Comparison of ENCODE assay signal across 10 cellular contexts in the genomic region with DNA sequence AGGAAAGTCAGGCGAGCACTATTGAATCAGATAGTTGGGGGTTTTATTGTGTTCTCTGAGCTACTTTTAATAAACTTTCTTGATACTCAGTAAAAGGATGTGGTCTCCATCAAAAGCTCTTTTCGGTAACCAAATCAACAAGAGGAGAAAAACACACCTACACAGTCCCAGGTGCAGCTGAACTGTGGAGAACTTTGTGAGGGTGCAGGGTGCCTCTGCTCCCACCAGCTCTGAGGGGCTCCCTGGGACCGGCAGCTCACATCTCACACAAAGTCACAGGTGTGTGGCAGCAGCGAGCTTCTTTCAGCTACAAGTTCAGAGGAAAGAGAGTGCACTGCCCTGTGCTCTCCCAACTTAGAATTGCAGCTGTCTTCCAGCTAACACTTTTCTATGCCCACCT.
DNase-seq lines count a peak whose midpoint lies in the region; ATAC-seq and TF ChIP-seq lines count a peak whose summit lies in the region.
"Had no signal": no experiment of that assay in that cellular context is flagged by ENCODE, and none has a peak within 500 bp of the region (broad histone marks: within the 10 kb centered on the region; RNA-seq: fewer than 3 reads in every experiment).

No MANE protein-coding gene starts in this region.

- no peaks in the 10 kb centered on the region for H3K79me2 ChIP-seq in Loucy (ENCODE audit: insufficient read depth, low read length)
- no peaks in the 10 kb centered on the region for H3K79me2 ChIP-seq in osteoblast (ENCODE audit: insufficient read depth, low read length)

- peak overlapping the region; percentile 5 to 44 (median 21) for H3K27ac Mint-ChIP-seq in CD4-positive, CD25-positive, alpha-beta regulatory T cell
- H3K27ac Mint-ChIP-seq in CD14-positive monocyte = no peak overlapping the region
- H3K27ac Mint-ChIP-seq: natural killer cell had no signal

- H3K27me3 Mint-ChIP-seq in CD4-positive, CD25-positive, alpha-beta regulatory T cell = no peaks in the 10 kb centered on the region
- H3K27me3 Mint-ChIP-seq in activated T-cell treated with anti-CD3 and anti-CD28 coated beads, Interleukin-2, amount 50 U/mL, for 4 hours (ENCODE audit: low read depth) = no peaks in the 10 kb centered on the region
- peaks cover 0 to 3% (median 1%) of the 10 kb centered on the region in 3 donors for H3K27me3 Mint-ChIP-seq in CD14-positive monocyte (ENCODE audit: low read depth in 3 of 3)

- ATAC-seq in CD4-positive, CD25-positive, alpha-beta regulatory T cell (ENCODE audit: low read depth in 2 of 2) = peak; percentile 42 to 47
- peak; percentile 93 to 95 for ATAC-seq in activated T-cell treated with anti-CD3 and anti-CD28 coated beads, Interleukin-2, amount 50 U/mL, for 4 hours
- ATAC-seq: gastroesophageal sphincter had no signal

- intact Hi-C loops in breast epithelium (cut with DNase I; ENCODE audit: low total_unique reads) = no loop called here
- intact Hi-C loops in CD14-positive monocyte (cut with micrococcal nuclease) = no loop called here

- H3K9ac ChIP-seq in Loucy (ENCODE audit: low read depth, low read length, poor library complexity, severe bottlenecking) = no peak overlapping the region

- peak in 2 of 3 donors; percentile 17 to 28 for DNase-seq in CD4-positive, CD25-positive, alpha-beta regulatory T cell
- DNase-seq in activated T-cell treated with anti-CD3 and anti-CD28 coated beads, Interleukin-2, amount 50 U/mL, for 4 hours = peak; percentile 32
- DNase-seq in stimulated activated CD4-positive, alpha-beta T cell treated with anti-CD3 and anti-CD28 coated beads, Interleukin-12 subunit alpha, Interleukin-12 subunit beta, amount 100 ng/mL, for 4 hours = peak; percentile 45
- no peak for DNase-seq in breast epithelium (ENCODE audit: low spot score in 2 of 2)
- no peak for DNase-seq in osteoblast (ENCODE audit: insufficient read length, low spot score, missing footprints)
- no peak for DNase-seq in CD14-positive monocyte (ENCODE audit: low spot score)
- DNase-seq in LoVo (ENCODE audit: low spot score) = no peak
- DNase-seq: natural killer cell had no signal

- no peaks in the 10 kb centered on the region for H3K36me3 Mint-ChIP-seq in CD4-positive, CD25-positive, alpha-beta regulatory T cell
- H3K36me3 Mint-ChIP-seq in activated T-cell treated with anti-CD3 and anti-CD28 coated beads, Interleukin-2, amount 50 U/mL, for 4 hours (ENCODE audit: insufficient read depth) = peaks cover 2% of the 10 kb centered on the region
- no peaks in the 10 kb centered on the region for H3K36me3 Mint-ChIP-seq in CD14-positive monocyte
- H3K36me3 Mint-ChIP-seq: natural killer cell had no signal

- no peak for TF ChIP-seq POLR2A in breast epithelium (IDR thresholded peaks at IDR 0.05)

- TF ChIP-seq CTCF in Loucy (conservative IDR thresholded peaks at IDR 0.05; ENCODE audit: low read length) (peak; percentile 27; the same call in 1 of the 2 replicates), breast epithelium (IDR thresholded peaks at IDR 0.05) (no peak), osteoblast (IDR thresholded peaks at IDR 0.05; ENCODE audit: extremely low read depth, low read depth, low read length) (no peak), CD14-positive monocyte (IDR thresholded peaks at IDR 0.05) (no peak)

- no peaks in the 10 kb centered on the region for H3K4me1 ChIP-seq in CD4-positive, CD25-positive, alpha-beta regulatory T cell (ENCODE audit: control insufficient read depth, insufficient read depth, low read length, poor library complexity, severe bottlenecking)
- H3K4me1 ChIP-seq in Loucy (ENCODE audit: insufficient read depth, low read length, poor library complexity, severe bottlenecking) (no peaks in the 10 kb centered on the region), breast epithelium (no peaks in the 10 kb centered on the region), osteoblast (ENCODE audit: insufficient read depth, low read length) (no peaks in the 10 kb centered on the region)
- H3K4me1 ChIP-seq: gastroesophageal sphincter had no signal

- peaks cover 0 to 25% (median under 1%) of the 10 kb centered on the region in 4 donors for H3K4me1 Mint-ChIP-seq in CD4-positive, CD25-positive, alpha-beta regulatory T cell
- H3K4me1 Mint-ChIP-seq in activated T-cell treated with anti-CD3 and anti-CD28 coated beads, Interleukin-2, amount 50 U/mL, for 4 hours (ENCODE audit: low read depth) = peaks cover 60% of the 10 kb centered on the region
- H3K4me1 Mint-ChIP-seq in CD14-positive monocyte = no peaks in the 10 kb centered on the region
- H3K4me1 Mint-ChIP-seq: natural killer cell had no signal

- H3K4me3 Mint-ChIP-seq in CD4-positive, CD25-positive, alpha-beta regulatory T cell = peak overlapping the region in 2 of 4 donors; percentile 23 to 26
- H3K4me3 Mint-ChIP-seq in activated T-cell treated with anti-CD3 and anti-CD28 coated beads, Interleukin-2, amount 50 U/mL, for 4 hours = peak overlapping the region; percentile 24
- no peak overlapping the region for H3K4me3 Mint-ChIP-seq in CD14-positive monocyte
- H3K4me3 Mint-ChIP-seq: natural killer cell had no signal

- H3K9me2 ChIP-seq in Loucy (replicated peaks; ENCODE audit: low read depth, low read length) = no peaks in the 10 kb centered on the region

- H4K20me1 ChIP-seq in Loucy (ENCODE audit: insufficient read depth, low read length, poor library complexity, severe bottlenecking) (no peaks in the 10 kb centered on the region), osteoblast (ENCODE audit: insufficient read depth, low read length) (no peaks in the 10 kb centered on the region)

- H3K27me3 ChIP-seq in CD4-positive, CD25-positive, alpha-beta regulatory T cell (ENCODE audit: control insufficient read depth, insufficient read depth, low read length) = no peaks in the 10 kb centered on the region
- H3K27me3 ChIP-seq in Loucy (ENCODE audit: insufficient read depth, low read length, poor library complexity, severe bottlenecking) = no peaks in the 10 kb centered on the region
- H3K27me3 ChIP-seq in breast epithelium = no peaks in the 10 kb centered on the region
- no peaks in the 10 kb centered on the region for H3K27me3 ChIP-seq in osteoblast (ENCODE audit: insufficient read depth, low read length)

- H3K9me3 ChIP-seq in CD4-positive, CD25-positive, alpha-beta regulatory T cell (ENCODE audit: control insufficient read depth in 2 of 2, low read length in 2 of 2) = no peaks in the 10 kb centered on the region
- H3K9me3 ChIP-seq in Loucy (ENCODE audit: insufficient read depth, low read depth, low read length) (no peaks in the 10 kb centered on the region), breast epithelium (no peaks in the 10 kb centered on the region), osteoblast (ENCODE audit: low read depth, low read length) (no peaks in the 10 kb centered on the region)
- H3K9me3 ChIP-seq: gastroesophageal sphincter had no signal

- no peaks in the 10 kb centered on the region for H3K36me3 ChIP-seq in CD4-positive, CD25-positive, alpha-beta regulatory T cell (ENCODE audit: control insufficient read depth, insufficient read depth, low read length)
- H3K36me3 ChIP-seq in Loucy (ENCODE audit: insufficient read depth, low read length) (no peaks in the 10 kb centered on the region), breast epithelium (no peaks in the 10 kb centered on the region), osteoblast (ENCODE audit: insufficient read depth, low read length) (no peaks in the 10 kb centered on the region)
- H3K36me3 ChIP-seq: gastroesophageal sphincter had no signal

- H3K4me2 ChIP-seq in Loucy (ENCODE audit: low read depth, low read length, poor library complexity, severe bottlenecking) (no peak overlapping the region), osteoblast (ENCODE audit: insufficient read depth, low read length) (no peak overlapping the region)

- no peak overlapping the region for H3K27ac ChIP-seq in CD4-positive, CD25-positive, alpha-beta regulatory T cell (ENCODE audit: insufficient read depth, low read length, poor library complexity, severe bottlenecking)
- no peak overlapping the region for H3K27ac ChIP-seq in breast epithelium
- H3K27ac ChIP-seq in osteoblast (ENCODE audit: low read depth, low read length) = no peak overlapping the region
- H3K27ac ChIP-seq: gastroesophageal sphincter had no signal

- no peaks in the 10 kb centered on the region for H3F3A ChIP-seq in Loucy (ENCODE audit: low read depth)

- peaks cover 0 to 3% (median 0%) of the 10 kb centered on the region in 7 donors for H3K9me3 Mint-ChIP-seq in CD4-positive, CD25-positive, alpha-beta regulatory T cell
- no peaks in the 10 kb centered on the region for H3K9me3 Mint-ChIP-seq in activated T-cell treated with anti-CD3 and anti-CD28 coated beads, Interleukin-2, amount 50 U/mL, for 4 hours
- H3K9me3 Mint-ChIP-seq in CD14-positive monocyte = peaks cover 0 to 3% (median 0%) of the 10 kb centered on the region in 7 donors
- H3K9me3 Mint-ChIP-seq: natural killer cell had no signal

- H3K4me3 ChIP-seq in CD4-positive, CD25-positive, alpha-beta regulatory T cell (ENCODE audit: low read depth, low read length) = peak overlapping the region; percentile 16
- H3K4me3 ChIP-seq in Loucy (ENCODE audit: low read length, poor library complexity, severe bottlenecking) (no peak overlapping the region), breast epithelium (no peak overlapping the region), osteoblast (ENCODE audit: insufficient read depth, low read length) (no peak overlapping the region)
- H3K4me3 ChIP-seq: gastroesophageal sphincter had no signal

- H2AFZ ChIP-seq in Loucy (ENCODE audit: low read length) (no peak overlapping the region; the same call in 1 of the 2 replicates), osteoblast (ENCODE audit: low read length) (no peak overlapping the region)

Comparison
In these comparisons a context has a peak if more than half of its experiments do, and no peak if none do; other contexts are left out.
1. DNase-seq: peak in CD4-positive, CD25-positive, alpha-beta regulatory T cell (2 of 3), activated T-cell treated with anti-CD3 and anti-CD28 coated beads, Interleukin-2, amount 50 U/mL, for 4 hours (single experiment) and stimulated activated CD4-positive, alpha-beta T cell treated with anti-CD3 and anti-CD28 coated beads, Interleukin-12 subunit alpha, Interleukin-12 subunit beta, amount 100 ng/mL, for 4 hours (single experiment); none in breast epithelium (0 of 2), osteoblast (single experiment), CD14-positive monocyte (single experiment) and LoVo (single experiment).
2. H3K27ac Mint-ChIP-seq: peak in CD4-positive, CD25-positive, alpha-beta regulatory T cell (3 of 3); none in CD14-positive monocyte (0 of 7).